28 cellular contexts compared by ENCODE assay signal in the genomic region with DNA sequence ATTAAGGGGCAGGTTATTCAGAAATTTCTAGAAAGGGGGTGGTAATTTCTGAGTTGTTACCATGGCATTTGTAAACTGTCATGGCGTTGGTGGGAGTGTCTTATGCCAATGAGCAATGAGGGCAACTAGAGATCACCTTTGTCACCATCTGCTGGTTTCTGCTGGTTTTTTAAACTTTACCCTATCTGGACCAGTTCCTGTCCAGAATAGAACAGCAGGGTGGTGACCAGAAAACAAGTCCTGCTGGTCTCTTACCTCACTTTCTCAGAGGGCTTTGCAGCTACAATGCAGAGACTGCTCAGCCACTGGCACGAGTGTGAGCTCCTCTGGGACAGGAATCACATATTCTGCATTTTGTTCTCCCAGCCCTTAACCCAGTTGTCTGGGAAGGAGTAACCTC.
"Had no signal": no experiment of that assay in that cellular context is flagged by ENCODE, and none has a peak within 500 bp of the region (broad histone marks: within the 10 kb centered on the region; RNA-seq: fewer than 3 reads in every experiment).

No MANE protein-coding gene starts in this region.

- FAIRE-seq: endometrium had no signal

- ATAC-seq: gastrocnemius medialis; heart right ventricle; lower lobe of right lung; psoas muscle; right lobe of liver; stimulated activated memory B cell treated with anti-CD40 and anti-IgM and Interleukin-4, amounts not matched to agents 10 μg/mL and 1 μg/mL and 100 μg/mL, for 72 hours; upper lobe of right lung had no signal

- H3K27ac ChIP-seq: dorsolateral prefrontal cortex, epithelial cell of prostate, gastrocnemius medialis, heart right ventricle, left ventricle myocardium inferior, lower lobe of right lung, neutrophil, psoas muscle, right lobe of liver, spleen, tibial artery, upper lobe of right lung had no signal

- H3K27ac Mint-ChIP-seq: nephron; stimulated activated memory B cell treated with anti-CD40 and anti-IgM and Interleukin-4, amounts not matched to agents 10 μg/mL and 1 μg/mL and 100 μg/mL, for 72 hours; stimulated activated naive CD8-positive, alpha-beta T cell treated with anti-CD3 and anti-CD28 coated beads, Interleukin-15, Interleukin-2, amounts not matched to agents 100 ng/mL and 50 ng/mL, for 24 hours had no signal

- H3K4me1 Mint-ChIP-seq: central memory CD8-positive, alpha-beta T cell; nephron; stimulated activated memory B cell treated with anti-CD40 and anti-IgM and Interleukin-4, amounts not matched to agents 10 μg/mL and 1 μg/mL and 100 μg/mL, for 72 hours had no signal

- H3K9me3 ChIP-seq: gastrocnemius medialis, heart right ventricle, left ventricle myocardium inferior, lower lobe of right lung, neutrophil, psoas muscle, right lobe of liver, spleen, tibial artery, upper lobe of right lung had no signal

- DNase-seq: cortex of kidney; dorsolateral prefrontal cortex; effector memory CD4-positive, alpha-beta T cell; gastrocnemius medialis; heart right ventricle; hypothalamus; islet precursor cell; left ventricle myocardium inferior; lower lobe of right lung; mesenchymal stem cell; midbrain; naive B cell; psoas muscle; retina; right lobe of liver; spleen; stimulated activated CD4-positive, alpha-beta T cell treated with anti-CD3 and anti-CD28 coated beads, Interleukin-15, amount 100 ng/mL, for 24 hours; stimulated activated CD4-positive, alpha-beta T cell treated with anti-CD3 and anti-CD28 coated beads, Interleukin-1b, Interleukin-23, amount 100 ng/mL, for 48 hours; stimulated activated CD4-positive, alpha-beta T cell treated with anti-CD3 and anti-CD28 coated beads, Interleukin-4, amount 100 ng/mL, for 24 hours; tibial artery; upper lobe of right lung had no signal

- H3K27me3 Mint-ChIP-seq: central memory CD8-positive, alpha-beta T cell; naive B cell; stimulated activated memory B cell treated with anti-CD40 and anti-IgM and Interleukin-4, amounts not matched to agents 10 μg/mL and 1 μg/mL and 100 μg/mL, for 72 hours; stimulated activated naive CD8-positive, alpha-beta T cell treated with anti-CD3 and anti-CD28 coated beads, Interleukin-15, Interleukin-2, amounts not matched to agents 100 ng/mL and 50 ng/mL, for 24 hours had no signal

- H3K4me3 Mint-ChIP-seq: central memory CD8-positive, alpha-beta T cell; naive B cell; nephron; stimulated activated memory B cell treated with anti-CD40 and anti-IgM and Interleukin-4, amounts not matched to agents 10 μg/mL and 1 μg/mL and 100 μg/mL, for 72 hours; stimulated activated naive CD8-positive, alpha-beta T cell treated with anti-CD3 and anti-CD28 coated beads, Interleukin-15, Interleukin-2, amounts not matched to agents 100 ng/mL and 50 ng/mL, for 24 hours had no signal

- H3K27me3 ChIP-seq: dorsolateral prefrontal cortex, gastrocnemius medialis, heart right ventricle, neutrophil, right lobe of liver, spleen, tibial artery, upper lobe of right lung had no signal

- H3K4me1 ChIP-seq: gastrocnemius medialis, left ventricle myocardium inferior, lower lobe of right lung, psoas muscle, right lobe of liver, spleen, tibial artery, upper lobe of right lung had no signal

- H3K9me3 Mint-ChIP-seq: central memory CD8-positive, alpha-beta T cell; naive B cell; nephron; stimulated activated memory B cell treated with anti-CD40 and anti-IgM and Interleukin-4, amounts not matched to agents 10 μg/mL and 1 μg/mL and 100 μg/mL, for 72 hours; stimulated activated naive CD8-positive, alpha-beta T cell treated with anti-CD3 and anti-CD28 coated beads, Interleukin-15, Interleukin-2, amounts not matched to agents 100 ng/mL and 50 ng/mL, for 24 hours had no signal

- H3K4me3 ChIP-seq: dorsolateral prefrontal cortex, gastrocnemius medialis, heart right ventricle, left ventricle myocardium inferior, lower lobe of right lung, psoas muscle, right lobe of liver, spleen, tibial artery, upper lobe of right lung had no signal
